Comparison of ENCODE assay signal across 8 cellular contexts in genomic region chr7:141511370-141512335, GRCh38. TPM values are rescaled to one million over a fixed set of nuclear protein-coding genes. Genes with fewer than 3 reads are reported as not detected.
DNase-seq lines count a peak whose midpoint lies in the region; ATAC-seq and TF ChIP-seq lines count a peak whose summit lies in the region.

No MANE protein-coding gene starts in this region.

- intact Hi-C loops in activated CD8-positive, alpha-beta T cell treated with anti-CD3 and anti-CD28 coated beads for 36 hours (cut with micrococcal nuclease) = no loop called here
- intact Hi-C loops in right cardiac atrium (cut with DNase I) = no loop called here

- DNase-seq in H7 (peak; percentile 71), right cardiac atrium (peak in 2 of 3 donors; percentile 47 to 56), putamen (ENCODE audit: low spot score) (peak; percentile 45), HT-29 (ENCODE audit: low spot score) (no peak)
- peak; percentile 20 for DNase-seq in activated CD8-positive, alpha-beta T cell treated with anti-CD3 and anti-CD28 coated beads for 36 hours

- POLR2A ChIA-PET in activated CD8-positive, alpha-beta T cell treated with anti-CD3 and anti-CD28 coated beads for 36 hours (lab: Charles Lee) = no interaction called here

- peak overlapping the region; percentile 50 for H3K4me3 Mint-ChIP-seq in activated CD8-positive, alpha-beta T cell treated with anti-CD3 and anti-CD28 coated beads for 36 hours

- 2% methylated on average over 43 of the region's 43 CpGs for WGBS in right cardiac atrium

- no peak overlapping the region for H3K27ac Mint-ChIP-seq in activated CD8-positive, alpha-beta T cell treated with anti-CD3 and anti-CD28 coated beads for 36 hours

- peaks cover 13% of the 10 kb centered on the region for H3K4me1 Mint-ChIP-seq in activated CD8-positive, alpha-beta T cell treated with anti-CD3 and anti-CD28 coated beads for 36 hours (ENCODE audit: low read depth)

- peaks cover 53% of the 10 kb centered on the region for H3K27me3 Mint-ChIP-seq in activated CD8-positive, alpha-beta T cell treated with anti-CD3 and anti-CD28 coated beads for 36 hours

- no peak for ATAC-seq in activated CD8-positive, alpha-beta T cell treated with anti-CD3 and anti-CD28 coated beads for 36 hours
- ATAC-seq in right cardiac atrium = peak; percentile 63 to 67
- no peak for ATAC-seq in GM18511 (IDR thresholded peaks at IDR 0.05; ENCODE audit: unreplicated experiment)
- no peak for ATAC-seq in SK-N-SH treated with all-trans-retinoic acid at 6 μM for 48 hours
- no peak for ATAC-seq in HG02981 (IDR thresholded peaks at IDR 0.05; ENCODE audit: unreplicated experiment)

- no peaks in the 10 kb centered on the region; the same call in 1 of the 2 replicates for H3K36me3 ChIP-seq in H7 (replicated peaks; ENCODE audit: control insufficient read depth, insufficient read depth, low read length)

- H3K27ac ChIP-seq in right cardiac atrium (ENCODE audit: low read length) = no peak overlapping the region

- peak overlapping the region; percentile 44 for H3K4me3 ChIP-seq in H7 (ENCODE audit: insufficient read depth, low read depth, low read length)
- no peak overlapping the region for H3K4me3 ChIP-seq in right cardiac atrium (ENCODE audit: low read length)

- H3K27me3 ChIP-seq in H7 (ENCODE audit: control insufficient read depth, insufficient read depth, low read length) = peaks cover 17% of the 10 kb centered on the region
- H3K27me3 ChIP-seq in right cardiac atrium (ENCODE audit: control insufficient read depth, insufficient read depth) = no peaks in the 10 kb centered on the region

- no peak for TF ChIP-seq CTCF in activated CD8-positive, alpha-beta T cell treated with anti-CD3 and anti-CD28 coated beads for 36 hours (IDR thresholded peaks at IDR 0.05)

- CTCF ChIA-PET in activated CD8-positive, alpha-beta T cell treated with anti-CD3 and anti-CD28 coated beads for 36 hours (lab: Charles Lee) = interaction anchor here (1.6 kb wide), 1 partner anchor 8 kb away, joined by 5 read pairs; no protein-coding TSS in a partner anchor

- H3K9me3 Mint-ChIP-seq in activated CD8-positive, alpha-beta T cell treated with anti-CD3 and anti-CD28 coated beads for 36 hours = peaks cover 3% of the 10 kb centered on the region

- no peaks in the 10 kb centered on the region for H3K4me1 ChIP-seq in right cardiac atrium (ENCODE audit: control insufficient read depth, insufficient read depth, low read length)

- no peaks in the 10 kb centered on the region for H3K9me3 ChIP-seq in right cardiac atrium (ENCODE audit: control insufficient read depth, low read length)

- no peaks in the 10 kb centered on the region for H3K36me3 Mint-ChIP-seq in activated CD8-positive, alpha-beta T cell treated with anti-CD3 and anti-CD28 coated beads for 36 hours (ENCODE audit: low read depth)

TF ChIP-seq in SK-N-SH treated with all-trans-retinoic acid at 6 μM for 48 hours, 23 proteins besides CTCF, POLR2A, EP300 and RAD21:
- TF ChIP-seq PPARA (CRISPR knock-in tag; IDR thresholded peaks at IDR 0.05; ENCODE audit: borderline replicate concordance) = no peak
- TF ChIP-seq ZNF565 (CRISPR knock-in tag; conservative IDR thresholded peaks at IDR 0.05; ENCODE audit: low read depth) = no peak
- no peak for TF ChIP-seq GLIS3 (CRISPR knock-in tag; IDR thresholded peaks at IDR 0.05)
- no peak for TF ChIP-seq ZFP3 (CRISPR knock-in tag; IDR thresholded peaks at IDR 0.05)
- TF ChIP-seq OSR1 (CRISPR knock-in tag; IDR thresholded peaks at IDR 0.05) = no peak
- no peak for TF ChIP-seq ZC3H10 (CRISPR knock-in tag; IDR thresholded peaks at IDR 0.05)
- TF ChIP-seq ZFP30 (CRISPR knock-in tag; IDR thresholded peaks at IDR 0.05) = no peak
TF ChIP-seq in SK-N-SH treated with all-trans-retinoic acid at 6 μM for 48 hours: peak in this region for 0.

RNA-seq across cellular contexts. Expression of gene AGK, which starts 39.6 kb away (rescaled TPM):
- 49.1 and 59.9 TPM in 2 replicates for total RNA-seq in H7 (2014; rRNA removed; shearing (Covaris generic))
- 10 to 100 TPM; 70.1 to 73.7 TPM for total RNA-seq in activated CD8-positive, alpha-beta T cell treated with anti-CD3 and anti-CD28 coated beads for 36 hours
- total RNA-seq in right cardiac atrium = 10 to 100 TPM; 31.1 to 43.6 (median 37.8) TPM
- polyA plus RNA-seq in right cardiac atrium = 29.2 TPM
- 22.1 and 26.4 TPM in 2 replicates for total RNA-seq in HT-29 (2014; rRNA removed; shearing (Covaris generic))

Comparison
In these comparisons a context has a peak if more than half of its experiments do, and no peak if none do; other contexts are left out.
1. ATAC-seq: peak in right cardiac atrium (2 of 2); none in activated CD8-positive, alpha-beta T cell treated with anti-CD3 and anti-CD28 coated beads for 36 hours (single experiment), GM18511 (single experiment), SK-N-SH treated with all-trans-retinoic acid at 6 μM for 48 hours (single experiment) and HG02981 (single experiment).